ENCODE assay signal across 32 cellular contexts in genomic region chr5:178338750-178339144, GRCh38.
A peak's percentile ranks its signal among the peaks of the same experiment; 100 is the strongest.
DNase-seq lines count a peak whose midpoint lies in the region; ATAC-seq, FAIRE-seq and TF ChIP-seq lines count a peak whose summit lies in the region.
"Had no signal": no experiment of that assay in that cellular context is flagged by ENCODE, and none has a peak within 500 bp of the region (broad histone marks: within the 10 kb centered on the region; RNA-seq: fewer than 3 reads in every experiment).

No MANE protein-coding gene starts in this region.

- peaks cover 12% of the 10 kb centered on the region for H3K4me1 Mint-ChIP-seq in MCF 10A (ENCODE audit: insufficient read depth, unreplicated experiment)
- H3K4me1 Mint-ChIP-seq: activated naive CD4-positive, alpha-beta T cell treated with anti-CD3 and anti-CD28 coated beads, Interleukin-2, amount 50 U/mL, for 24 hours; CD8-positive, alpha-beta memory T cell; memory B cell had no signal

- CTCF ChIA-PET in MCF 10A (lab: Yijun Ruan, JAX) (interaction anchor here (0.7 to 1.0 kb wide), 5 partner anchors 48 to 347 kb away, joined by 3 to 4 read pairs (median 3); no protein-coding TSS in a partner anchor), RWPE1 (lab: Yijun Ruan, JAX) (interaction anchor here (0.6 to 1.2 kb wide), 4 partner anchors 56 to 59 kb away, joined by 3 to 6 read pairs (median 4); no protein-coding TSS in a partner anchor)

- peaks cover 4% of the 10 kb centered on the region for H3K36me3 Mint-ChIP-seq in MCF 10A (ENCODE audit: insufficient read depth, unreplicated experiment)
- H3K36me3 Mint-ChIP-seq: activated naive CD4-positive, alpha-beta T cell treated with anti-CD3 and anti-CD28 coated beads, Interleukin-2, amount 50 U/mL, for 24 hours; brain; CD8-positive, alpha-beta memory T cell; memory B cell had no signal

- no peak overlapping the region for H3K4me3 Mint-ChIP-seq in MCF 10A (ENCODE audit: unreplicated experiment)
- H3K4me3 Mint-ChIP-seq: activated CD8-positive, alpha-beta T cell treated with anti-CD3 and anti-CD28 coated beads, Interleukin-2, amount 10 ng/mL, durations not matched to agents 7 days and 5 days; activated naive CD4-positive, alpha-beta T cell treated with anti-CD3 and anti-CD28 coated beads, Interleukin-2, amount 50 U/mL, for 24 hours; brain; CD8-positive, alpha-beta memory T cell; memory B cell had no signal

- BruUV-seq in MCF 10A (replicated peaks; lab: Mats Ljungman, UMichigan), result no TSS peak

- POLR2A ChIA-PET in MCF 10A (lab: Yijun Ruan, JAX) (interaction anchor here (0.7 to 1.2 kb wide), 4 partner anchors 8 to 938 kb away, joined by 3 to 5 read pairs (median 4); no protein-coding TSS in a partner anchor), RWPE1 (lab: Yijun Ruan, JAX; ENCODE audit: low non-redundant PET) (no interaction called here)

- H3K27me3 Mint-ChIP-seq in MCF 10A (ENCODE audit: insufficient read depth, unreplicated experiment), result no peaks in the 10 kb centered on the region

- H3K27me3 ChIP-seq in breast epithelium (no peaks in the 10 kb centered on the region), foreskin keratinocyte (no peaks in the 10 kb centered on the region)
- H3K27me3 ChIP-seq: neutrophil, thyroid gland, vagina had no signal

- no peaks in the 10 kb centered on the region for H3K9me3 ChIP-seq in breast epithelium
- H3K9me3 ChIP-seq: neutrophil, psoas muscle, stomach, thyroid gland, vagina had no signal

- peak; percentile 55 for DNase-seq in MCF 10A (ENCODE audit: unreplicated experiment)
- DNase-seq in breast epithelium (ENCODE audit: low spot score in 2 of 2), result no peak
- peak; percentile 68 for DNase-seq in RWPE1 (ENCODE audit: low spot score)
- DNase-seq in foreskin keratinocyte, result peak; percentile 19 to 77
- DNase-seq in sciatic nerve (ENCODE audit: low spot score), result peak; percentile 2
- no peak for DNase-seq in urothelium cell line (ENCODE audit: low spot score)
- DNase-seq in frontal cortex (ENCODE audit: low spot score in 2 of 2), result no peak
- DNase-seq: activated CD4-positive, alpha-beta T cell treated with anti-CD3 and anti-CD28 coated beads for 4 hours; activated CD8-positive, alpha-beta T cell treated with anti-CD3 and anti-CD28 coated beads, Interleukin-2, amount 10 ng/mL, durations not matched to agents 7 days and 5 days; amniotic stem cell; CD8-positive, alpha-beta memory T cell; hypothalamus; NCI-H1092 treated with DMSO at 0.1 percent for 48 hours; NCI-H2029 treated with DMSO at 0.1 percent for 48 hours; NCI-H2227 treated with DMSO at 0.1 percent for 48 hours; NCI-H69; SIG-M5; stimulated activated CD4-positive, alpha-beta T cell treated with anti-CD3 and anti-CD28 coated beads, Interleukin-4, amount 100 ng/mL, for 1 hour; stomach; T1000; thyroid gland had no signal

- intact Hi-C loops in MCF 10A (cut with micrococcal nuclease), result no loop called here
- intact Hi-C loops in breast epithelium (cut with DNase I; ENCODE audit: low total_unique reads), result no loop called here
- intact Hi-C loops in sciatic nerve (cut with DNase I), result no loop called here

- no peak overlapping the region for H3K27ac ChIP-seq in breast epithelium
- H3K27ac ChIP-seq in RWPE1, result peak overlapping the region; percentile 38
- H3K27ac ChIP-seq in foreskin keratinocyte, result no peak overlapping the region
- H3K27ac ChIP-seq: neutrophil, psoas muscle, stomach, thyroid gland, vagina, VCaP had no signal

- no peaks in the 10 kb centered on the region for H3K9me3 Mint-ChIP-seq in MCF 10A (ENCODE audit: unreplicated experiment)
- H3K9me3 Mint-ChIP-seq: activated naive CD4-positive, alpha-beta T cell treated with anti-CD3 and anti-CD28 coated beads, Interleukin-2, amount 50 U/mL, for 24 hours; CD8-positive, alpha-beta memory T cell; memory B cell had no signal

- no peaks in the 10 kb centered on the region for H3K36me3 ChIP-seq in breast epithelium
- H3K36me3 ChIP-seq: neutrophil, stomach, thyroid gland, vagina had no signal

- FAIRE-seq in urothelium cell line (lab: Jason Lieb, UNC), result no peak
- no peak for FAIRE-seq in frontal cortex (lab: Jason Lieb, UNC)
- FAIRE-seq: GM12892, K562 had no signal

- H3K27ac Mint-ChIP-seq in MCF 10A (ENCODE audit: low read depth, unreplicated experiment), result peak overlapping the region; percentile 35
- H3K27ac Mint-ChIP-seq: activated CD8-positive, alpha-beta T cell treated with anti-CD3 and anti-CD28 coated beads, Interleukin-2, amount 10 ng/mL, durations not matched to agents 7 days and 5 days; activated naive CD4-positive, alpha-beta T cell treated with anti-CD3 and anti-CD28 coated beads, Interleukin-2, amount 50 U/mL, for 24 hours; CD8-positive, alpha-beta memory T cell; memory B cell had no signal

- no peak overlapping the region for H3K4me3 ChIP-seq in breast epithelium
- H3K4me3 ChIP-seq: K562, psoas muscle, stomach, thyroid gland, vagina had no signal

- H3K4me1 ChIP-seq in breast epithelium (no peaks in the 10 kb centered on the region), foreskin keratinocyte (no peaks in the 10 kb centered on the region)
- H3K4me1 ChIP-seq: psoas muscle had no signal

- ATAC-seq in foreskin keratinocyte (peak; percentile 58), sciatic nerve (no peak)
- ATAC-seq: activated CD8-positive, alpha-beta T cell treated with anti-CD3 and anti-CD28 coated beads, Interleukin-2, amount 10 ng/mL, durations not matched to agents 7 days and 5 days; K562; left cardiac atrium; Panc1 had no signal

- TF ChIP-seq CTCF in MCF 10A (IDR thresholded peaks at IDR 0.05; ENCODE audit: unreplicated experiment), result no peak
- TF ChIP-seq CTCF in breast epithelium (IDR thresholded peaks at IDR 0.05), result no peak
- no peak for TF ChIP-seq CTCF in RWPE1 (conservative IDR thresholded peaks at IDR 0.05; ENCODE audit: low read depth)
- no peak for TF ChIP-seq CTCF in foreskin keratinocyte (conservative IDR thresholded peaks at IDR 0.05)

- no peak for TF ChIP-seq POLR2A in breast epithelium (IDR thresholded peaks at IDR 0.05)

Comparison
In these comparisons a context has a peak if more than half of its experiments do, and no peak if none do; other contexts are left out.
1. DNase-seq: peak in MCF 10A (single experiment), RWPE1 (single experiment), foreskin keratinocyte (2 of 2) and sciatic nerve (single experiment); none in breast epithelium (0 of 2), urothelium cell line (single experiment) and frontal cortex (0 of 2).